ENCODE assay signal across 19 cellular contexts in the genomic region with DNA sequence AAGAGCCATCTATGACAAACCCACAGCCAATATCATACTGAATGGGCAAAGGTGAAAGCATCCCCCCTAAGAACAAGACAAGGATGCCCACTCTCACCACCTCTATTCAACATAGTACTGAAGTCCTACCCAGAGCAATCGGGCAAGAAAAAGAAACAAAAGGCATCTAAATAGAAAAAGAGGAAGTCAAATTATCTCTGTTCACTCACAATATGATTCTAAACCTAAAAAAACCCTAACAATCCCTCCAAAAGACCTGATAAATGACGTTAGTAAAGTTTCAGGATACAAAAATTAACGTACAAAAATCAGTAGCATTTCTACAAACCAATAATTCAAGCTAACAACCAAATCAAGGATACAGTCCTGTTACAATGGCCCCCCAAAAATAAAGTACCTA. TPM values are rescaled to one million over a fixed set of nuclear protein-coding genes. Genes with fewer than 3 reads are reported as not detected.
A peak's percentile ranks its signal among the peaks of the same experiment; 100 is the strongest.
DNase-seq lines count a peak whose midpoint lies in the region; ATAC-seq, FAIRE-seq and TF ChIP-seq lines count a peak whose summit lies in the region.
"Had no signal": no experiment of that assay in that cellular context is flagged by ENCODE, and none has a peak within 500 bp of the region (broad histone marks: within the 10 kb centered on the region; RNA-seq: fewer than 3 reads in every experiment).

No MANE protein-coding gene starts in this region.

- H3K36me3 ChIP-seq in OCI-LY7 (ENCODE audit: insufficient read depth, low read length) = peaks cover 89% of the 10 kb centered on the region
- no peaks in the 10 kb centered on the region for H3K36me3 ChIP-seq in endothelial cell of umbilical vein (ENCODE audit: control insufficient read depth in 2 of 2, extremely low read depth in 1 of 2, insufficient read depth in 2 of 2, low read length in 2 of 2)

- CTCF ChIA-PET in OCI-LY7 (lab: Charles Lee; ENCODE audit: unreplicated experiment) (no interaction called here), endothelial cell of umbilical vein (lab: Charles Lee) (interaction anchor here (0.9 kb wide), 1 partner anchor 265 kb away, joined by 3 read pairs; no protein-coding TSS in a partner anchor)
- CTCF ChIA-PET in activated naive CD4-positive, alpha-beta T cell treated with anti-CD3 and anti-CD28 coated beads, Interleukin-2, amount 10 ng/mL, durations not matched to agents 7 days and 5 days (lab: Charles Lee) = interaction anchor here (0.5 kb wide), 1 partner anchor 144 kb away, joined by 3 read pairs; no protein-coding TSS in a partner anchor

- ATAC-seq in GM18502 (IDR thresholded peaks at IDR 0.05; ENCODE audit: poor library complexity, unreplicated experiment) (peak; percentile 70), GM21390 (IDR thresholded peaks at IDR 0.05; ENCODE audit: unreplicated experiment) (peak; percentile 59), GM19467 (IDR thresholded peaks at IDR 0.05; ENCODE audit: unreplicated experiment) (no peak)

- POLR2A ChIA-PET in OCI-LY7 (lab: Charles Lee) (interaction anchor here (1.3 kb wide), 1 partner anchor 18 kb away, joined by 6 read pairs; no protein-coding TSS in a partner anchor), endothelial cell of umbilical vein (lab: Charles Lee) (no interaction called here)

- peaks cover 62% of the 10 kb centered on the region for H3K36me3 Mint-ChIP-seq in activated naive CD4-positive, alpha-beta T cell treated with anti-CD3 and anti-CD28 coated beads, Interleukin-2, amount 10 ng/mL, durations not matched to agents 7 days and 5 days

- H3K79me2 ChIP-seq in OCI-LY7 (ENCODE audit: insufficient read depth, low read depth, low read length) (no peaks in the 10 kb centered on the region), endothelial cell of umbilical vein (ENCODE audit: control insufficient read depth, insufficient read depth, low read length) (no peaks in the 10 kb centered on the region)

- no peak for TF ChIP-seq CTCF in OCI-LY7 (conservative IDR thresholded peaks at IDR 0.05; ENCODE audit: low read length)
- TF ChIP-seq CTCF in endothelial cell of umbilical vein (IDR thresholded peaks at IDR 0.05; ENCODE audit: extremely low read depth in 1 of 2, insufficient read depth in 1 of 2, low read depth in 1 of 2, low read length in 2 of 2) = no peak

- H3K9me2 ChIP-seq in OCI-LY7 (ENCODE audit: insufficient read depth, low read length) = no peaks in the 10 kb centered on the region

- H3K27me3 ChIP-seq in endothelial cell of umbilical vein (ENCODE audit: control insufficient read depth in 2 of 2, insufficient read depth in 2 of 2, low read length in 2 of 2) = no peaks in the 10 kb centered on the region
- H3K27me3 ChIP-seq: BLaER1 treated with 17β-estradiol and CSF1 and Interleukin-3, amounts not matched to agents 10 nM and 100 nM; SJCRH30 had no signal

- H3K9me3 ChIP-seq in OCI-LY7 (ENCODE audit: low read length) (no peaks in the 10 kb centered on the region), endothelial cell of umbilical vein (replicated peaks; ENCODE audit: control insufficient read depth, insufficient read depth, low read length) (no peaks in the 10 kb centered on the region)

- no peak overlapping the region for H2AFZ ChIP-seq in OCI-LY7 (ENCODE audit: low read length)
- no peak overlapping the region for H2AFZ ChIP-seq in endothelial cell of umbilical vein (ENCODE audit: low read depth, low read length)

- H3K27ac Mint-ChIP-seq in activated naive CD4-positive, alpha-beta T cell treated with anti-CD3 and anti-CD28 coated beads, Interleukin-2, amount 10 ng/mL, durations not matched to agents 7 days and 5 days = no peak overlapping the region

- no peak overlapping the region for H3K9ac ChIP-seq in endothelial cell of umbilical vein (replicated peaks; ENCODE audit: extremely low read depth, insufficient read depth, low read length)
- H3K9ac ChIP-seq: BLaER1 treated with 17β-estradiol and CSF1 and Interleukin-3, amounts not matched to agents 10 nM and 100 nM had no signal

- H3K9me3 Mint-ChIP-seq in activated naive CD4-positive, alpha-beta T cell treated with anti-CD3 and anti-CD28 coated beads, Interleukin-2, amount 10 ng/mL, durations not matched to agents 7 days and 5 days = no peaks in the 10 kb centered on the region

- no peaks in the 10 kb centered on the region for H3K4me1 Mint-ChIP-seq in activated naive CD4-positive, alpha-beta T cell treated with anti-CD3 and anti-CD28 coated beads, Interleukin-2, amount 10 ng/mL, durations not matched to agents 7 days and 5 days

- TF ChIP-seq POLR2A in endothelial cell of umbilical vein (IDR thresholded peaks at IDR 0.05; ENCODE audit: low read depth, low read length) = no peak

- H3K9me1 ChIP-seq in endothelial cell of umbilical vein (replicated peaks; ENCODE audit: control insufficient read depth, extremely low read depth, insufficient read depth, low read length) = no peaks in the 10 kb centered on the region

- DNase-seq in OCI-LY7 (ENCODE audit: low spot score) (peak; percentile 5), endothelial cell of umbilical vein (ENCODE audit: low read depth, low spot score) (no peak), ecto neural progenitor cell (ENCODE audit: low spot score) (no peak), NCI-H2227 (lab: John Stamatoyannopoulos, UW; ENCODE audit: unreplicated experiment) (no peak)
- DNase-seq in activated naive CD4-positive, alpha-beta T cell treated with anti-CD3 and anti-CD28 coated beads, Interleukin-2, amount 10 ng/mL, durations not matched to agents 7 days and 5 days = no peak
- DNase-seq: DMS 273 treated with DMSO at 0.1 percent for 48 hours, NCI-H2029, NCI-H2171 treated with DMSO at 0.1 percent for 48 hours, NCI-H510A treated with DMSO at 0.1 percent for 48 hours, SJCRH30 had no signal

- dilution Hi-C loops in endothelial cell of umbilical vein (cut with MboI; ENCODE audit: extremely low pct_ligation_motif_present, low sequenced_read_pairs) = no loop called here

- intact Hi-C loops in OCI-LY7 (cut with micrococcal nuclease; ENCODE audit: unreplicated experiment) = no loop called here
- intact Hi-C loops in endothelial cell of umbilical vein (cut with micrococcal nuclease) = no loop called here

- H3K27ac ChIP-seq in OCI-LY7 (ENCODE audit: low read depth, low read length, poor library complexity, severe bottlenecking) (no peak overlapping the region), endothelial cell of umbilical vein (ENCODE audit: insufficient read depth, low read depth, low read length) (peak overlapping the region; percentile 42)
- H3K27ac ChIP-seq: BLaER1 treated with 17β-estradiol and CSF1 and Interleukin-3, amounts not matched to agents 10 nM and 100 nM; SJCRH30 had no signal

- H3K4me1 ChIP-seq in OCI-LY7 (ENCODE audit: insufficient read depth, low read length, poor library complexity, severe bottlenecking) (peaks cover 6% of the 10 kb centered on the region), endothelial cell of umbilical vein (ENCODE audit: control insufficient read depth, extremely low read depth, insufficient read depth, low read length) (peaks cover 16% of the 10 kb centered on the region)

- H3K4me3 Mint-ChIP-seq in activated naive CD4-positive, alpha-beta T cell treated with anti-CD3 and anti-CD28 coated beads, Interleukin-2, amount 10 ng/mL, durations not matched to agents 7 days and 5 days = no peak overlapping the region

- H3K4me2 ChIP-seq in OCI-LY7 (ENCODE audit: low read length) (no peak overlapping the region), endothelial cell of umbilical vein (ENCODE audit: insufficient read depth, low read length) (no peak overlapping the region)
- H3K4me2 ChIP-seq: BLaER1 treated with 17β-estradiol and CSF1 and Interleukin-3, amounts not matched to agents 10 nM and 100 nM had no signal

- BruUV-seq in OCI-LY7 (replicated peaks; lab: Mats Ljungman, UMichigan) = no TSS peak
- no TSS peak for BruUV-seq in endothelial cell of umbilical vein (replicated peaks; lab: Mats Ljungman, UMichigan)

- H3K27me3 Mint-ChIP-seq in activated naive CD4-positive, alpha-beta T cell treated with anti-CD3 and anti-CD28 coated beads, Interleukin-2, amount 10 ng/mL, durations not matched to agents 7 days and 5 days = no peaks in the 10 kb centered on the region

- no peak overlapping the region for H3K4me3 ChIP-seq in OCI-LY7 (ENCODE audit: low read depth, low read length, poor library complexity, severe bottlenecking)
- no peak overlapping the region for H3K4me3 ChIP-seq in endothelial cell of umbilical vein (replicated peaks in 1 of 3; ENCODE audit: insufficient read depth in 1 of 3, low read depth in 1 of 3, low read length in 3 of 3)
- H3K4me3 ChIP-seq: BLaER1 treated with 17β-estradiol and CSF1 and Interleukin-3, amounts not matched to agents 10 nM and 100 nM; SJCRH30 had no signal

- no peak for FAIRE-seq in endothelial cell of umbilical vein (lab: Jason Lieb, UNC)

- H4K20me1 ChIP-seq in OCI-LY7 (ENCODE audit: insufficient read depth, low read length) = no peaks in the 10 kb centered on the region
- H4K20me1 ChIP-seq in endothelial cell of umbilical vein (replicated peaks; ENCODE audit: control insufficient read depth, extremely low read depth, insufficient read depth, low read length) = no peaks in the 10 kb centered on the region
- H4K20me1 ChIP-seq: BLaER1 treated with 17β-estradiol and CSF1 and Interleukin-3, amounts not matched to agents 10 nM and 100 nM had no signal

TF ChIP-seq in endothelial cell of umbilical vein, 7 proteins besides CTCF, POLR2A, EP300 and RAD21 (continues in another document):
- TF ChIP-seq GATA2 (IDR thresholded peaks at IDR 0.05; ENCODE audit: insufficient read depth, insufficient read length, low read depth, low read length) (no peak), MYC (IDR thresholded peaks at IDR 0.05; ENCODE audit: low read depth, low read length) (no peak)

RNA-seq across cellular contexts. Expression of gene MDM1, which starts 26.9 kb away (rescaled TPM):
- 30.8 and 37.4 TPM in 2 replicates for total RNA-seq in OCI-LY7 (2014; rRNA removed; shearing (Covaris generic))
- 26.2 and 33.5 TPM in 2 replicates for total RNA-seq in OCI-LY7 (2022)
- total RNA-seq in endothelial cell of umbilical vein = 12.5 and 14.4 TPM in 2 replicates
- 2.9 and 4.3 TPM in 2 replicates for polyA plus RNA-seq in endothelial cell of umbilical vein
- polyA plus RNA-seq in endothelial cell of umbilical vein (2011; cell fraction: cytosol; rRNA removed) = 3.7 and 4.5 TPM in 2 replicates
- 41.9 and 62.1 TPM in 2 replicates for polyA plus RNA-seq in endothelial cell of umbilical vein (2011; cell fraction: nucleus; rRNA removed)
- 8.4 and 8.7 TPM in 2 replicates for polyA plus RNA-seq in endothelial cell of umbilical vein (2012)
- 3.8 and 4.2 TPM in 2 replicates for polyA minus RNA-seq in endothelial cell of umbilical vein
- polyA minus RNA-seq in endothelial cell of umbilical vein (2011; cell fraction: cytosol; rRNA and poly(A)+ RNA removed) = 6.7 TPM
- 15.0 and 28.1 TPM in 2 replicates for polyA minus RNA-seq in endothelial cell of umbilical vein (2011; cell fraction: nucleus; rRNA and poly(A)+ RNA removed)

RNA-seq across cellular contexts. Expression of gene IL22, which starts 51.9 kb away (rescaled TPM):
- total RNA-seq in OCI-LY7 (2014; rRNA removed; shearing (Covaris generic)) = not detected in 2 replicates
- total RNA-seq in OCI-LY7 (2022) (not detected in 2 replicates), endothelial cell of umbilical vein (not detected in 2 replicates)
- not detected in 2 replicates for polyA plus RNA-seq in endothelial cell of umbilical vein
- not detected in 2 replicates for polyA plus RNA-seq in endothelial cell of umbilical vein (2011; cell fraction: cytosol; rRNA removed)
- not detected in 2 replicates for polyA plus RNA-seq in endothelial cell of umbilical vein (2011; cell fraction: nucleus; rRNA removed)
- not detected in 2 replicates for polyA plus RNA-seq in endothelial cell of umbilical vein (2012)
- not detected in 2 replicates for polyA minus RNA-seq in endothelial cell of umbilical vein
- polyA minus RNA-seq in endothelial cell of umbilical vein (2011; cell fraction: cytosol; rRNA and poly(A)+ RNA removed) = not detected
- not detected in 2 replicates for polyA minus RNA-seq in endothelial cell of umbilical vein (2011; cell fraction: nucleus; rRNA and poly(A)+ RNA removed)
- total RNA-seq: Daoy; IMR-90; LHCN-M2; SJCRH30; T-helper 2 cell treated with Interferon-gamma antibody and Interleukin-4, amounts not matched to agents 100 ng/mL and 5 ng/mL, for 36 hours had no signal
- polyA plus RNA-seq: AG04450, IMR-90 had no signal
